Comparison of ENCODE assay signal across 9 cellular contexts in the genomic region with DNA sequence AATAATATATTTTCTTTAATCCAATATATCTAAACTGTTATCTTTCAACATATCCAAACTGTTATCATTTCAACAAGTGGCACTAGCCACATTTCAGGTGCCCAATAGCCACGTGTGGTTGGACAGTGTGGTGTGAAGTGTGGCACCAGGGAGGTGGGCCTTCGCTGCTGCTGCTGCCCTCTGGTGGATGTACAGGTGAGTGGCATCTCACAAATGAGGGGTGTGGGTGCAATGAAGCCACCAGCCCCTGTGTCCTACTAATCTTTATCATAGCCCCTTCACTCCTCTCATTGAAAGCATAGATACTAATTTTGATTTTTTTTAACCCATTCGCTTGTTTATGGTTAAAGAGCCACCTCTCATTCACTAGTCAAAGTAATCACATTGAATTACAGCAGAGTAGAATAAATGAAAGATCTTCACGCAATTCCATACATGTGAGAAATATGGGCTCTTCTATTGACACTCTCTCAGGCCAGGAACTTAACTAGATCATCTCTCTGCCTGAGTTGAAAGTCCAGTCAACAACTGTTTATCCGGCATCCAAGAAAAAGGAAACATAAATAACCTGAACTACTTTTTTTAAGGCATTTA.
DNase-seq lines count a peak whose midpoint lies in the region; ATAC-seq and TF ChIP-seq lines count a peak whose summit lies in the region.
"Had no signal": no experiment of that assay in that cellular context is flagged by ENCODE, and none has a peak within 500 bp of the region (broad histone marks: within the 10 kb centered on the region; RNA-seq: fewer than 3 reads in every experiment).

No MANE protein-coding gene starts in this region.

- POLR2A ChIA-PET in A673 (lab: Charles Lee; ENCODE audit: low non-redundant PET), result no interaction called here

- intact Hi-C loops in A673 (cut with micrococcal nuclease; ENCODE audit: unreplicated experiment), result loop anchor here (2.0 to 10.0 kb wide), 2 partner anchors 337 to 1213 kb away; no protein-coding TSS in a partner anchor

- no peaks in the 10 kb centered on the region for H3K36me3 ChIP-seq in A673 (ENCODE audit: insufficient read depth, low read length, poor library complexity, severe bottlenecking)

- TF ChIP-seq CTCF in A673 (conservative IDR thresholded peaks at IDR 0.05; ENCODE audit: low read depth, low read length), result peak; percentile 92

- no TSS peak for BruUV-seq in A673 (replicated peaks; lab: Mats Ljungman, UMichigan)

- DNase-seq in A673 (ENCODE audit: low spot score) (peak; percentile 69), ELF-1 (ENCODE audit: low read depth, low spot score) (peak; percentile 55), UCSD-AML1 (lab: John Stamatoyannopoulos, UW; ENCODE audit: unreplicated experiment) (peak; percentile 14), germinal center (ENCODE audit: low spot score) (peak; percentile 43)
- peak; percentile 14 for DNase-seq in stimulated activated CD4-positive, alpha-beta T cell treated with anti-CD3 and anti-CD28 coated beads, Interleukin-4, amount 100 ng/mL, for 24 hours

- ATAC-seq in HG03520 (IDR thresholded peaks at IDR 0.05; ENCODE audit: unreplicated experiment) (peak; percentile 63), HG03432 (IDR thresholded peaks at IDR 0.05; ENCODE audit: unreplicated experiment) (no peak), GM19452 (IDR thresholded peaks at IDR 0.05; ENCODE audit: unreplicated experiment) (no peak)
- ATAC-seq: effector memory CD8-positive, alpha-beta T cell had no signal

- no peaks in the 10 kb centered on the region for H3K27me3 ChIP-seq in A673 (replicated peaks; ENCODE audit: insufficient read depth, low read depth, low read length, poor library complexity)

- H3K9me3 ChIP-seq in A673 (ENCODE audit: low read depth, low read length, poor library complexity, severe bottlenecking), result no peaks in the 10 kb centered on the region

- H3K4me3 ChIP-seq in A673 (ENCODE audit: low read depth, low read length, poor library complexity, severe bottlenecking), result no peak overlapping the region

- H3K4me1 ChIP-seq in A673 (ENCODE audit: insufficient read depth, low read length, poor library complexity, severe bottlenecking), result peaks cover 9% of the 10 kb centered on the region

- CTCF ChIA-PET in A673 (lab: Charles Lee), result no interaction called here

- no peak overlapping the region for H3K27ac ChIP-seq in A673 (ENCODE audit: low read depth, low read length, poor library complexity, severe bottlenecking)

Comparison
In these comparisons a context has a peak if more than half of its experiments do, and no peak if none do; other contexts are left out.
1. DNase-seq: peak in every context shown above with its lines; median percentile 69 in A673; 55 in ELF-1; 43 in germinal center; 14 in UCSD-AML1; 14 in stimulated activated CD4-positive, alpha-beta T cell treated with anti-CD3 and anti-CD28 coated beads, Interleukin-4, amount 100 ng/mL, for 24 hours.